In the genomic region with DNA sequence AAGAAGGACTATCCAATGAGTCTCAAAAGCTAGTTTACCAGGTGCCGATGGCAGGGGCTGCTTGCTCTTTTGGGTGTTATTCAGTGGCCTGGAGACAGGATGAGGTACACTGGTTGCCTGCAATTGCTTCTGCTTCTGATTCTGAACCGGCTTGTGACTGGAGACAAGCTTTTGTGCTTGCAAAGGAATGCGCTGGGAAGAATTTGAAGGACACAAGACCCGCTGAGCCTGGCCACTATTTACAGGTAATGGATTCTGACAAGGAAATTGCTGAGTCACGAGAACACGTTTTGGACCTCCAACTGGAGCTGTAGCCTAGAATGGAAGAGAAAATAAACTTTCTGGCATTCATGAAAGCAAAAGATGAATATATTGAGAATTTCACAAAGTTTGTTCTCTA, we compare ENCODE assay signal across 19 cellular contexts. TPM values are rescaled to one million over a fixed set of nuclear protein-coding genes. Genes with fewer than 3 reads are reported as not detected.
"Had no signal": no experiment of that assay in that cellular context is flagged by ENCODE, and none has a peak within 500 bp of the region (broad histone marks: within the 10 kb centered on the region; RNA-seq: fewer than 3 reads in every experiment).

No MANE protein-coding gene starts in this region.

- H3K27ac Mint-ChIP-seq: activated naive CD4-positive, alpha-beta T cell treated with anti-CD3 and anti-CD28 coated beads, Interleukin-2, amount 50 U/mL, for 24 hours had no signal

- H3K27me3 Mint-ChIP-seq: activated CD4-positive, alpha-beta T cell treated with anti-CD3 and anti-CD28 coated beads, Interleukin-2, amount 10 ng/mL, durations not matched to agents 24 days and 14 days; activated naive CD4-positive, alpha-beta T cell treated with anti-CD3 and anti-CD28 coated beads, Interleukin-2, amount 50 U/mL, for 24 hours had no signal

- H3K36me3 Mint-ChIP-seq: activated naive CD4-positive, alpha-beta T cell treated with anti-CD3 and anti-CD28 coated beads, Interleukin-2, amount 50 U/mL, for 24 hours had no signal

- H3K9me3 Mint-ChIP-seq: activated CD4-positive, alpha-beta T cell treated with anti-CD3 and anti-CD28 coated beads, Interleukin-2, amount 10 ng/mL, durations not matched to agents 24 days and 14 days; activated naive CD4-positive, alpha-beta T cell treated with anti-CD3 and anti-CD28 coated beads, Interleukin-2, amount 50 U/mL, for 24 hours; activated T-cell treated with anti-CD3 and anti-CD28 coated beads, Interleukin-2, amount 50 U/mL, for 4 hours had no signal

- H3K9me3 ChIP-seq: ascending aorta, breast epithelium, gastroesophageal sphincter, heart right ventricle, left ventricle myocardium inferior, psoas muscle, stomach, testis, upper lobe of left lung had no signal

- H3K4me1 Mint-ChIP-seq: activated naive CD4-positive, alpha-beta T cell treated with anti-CD3 and anti-CD28 coated beads, Interleukin-2, amount 50 U/mL, for 24 hours had no signal

- H3K4me3 ChIP-seq: ascending aorta, breast epithelium, gastroesophageal sphincter, heart right ventricle, left ventricle myocardium inferior, psoas muscle, skin epidermis, stomach, testis, upper lobe of left lung had no signal

- ATAC-seq: activated T-cell treated with anti-CD3 and anti-CD28 coated beads, Interleukin-2, amount 50 U/mL, for 4 hours; gastroesophageal sphincter; heart right ventricle; psoas muscle; right cardiac atrium had no signal

- H3K27me3 ChIP-seq: ascending aorta, breast epithelium, gastroesophageal sphincter, heart right ventricle, stomach, testis, upper lobe of left lung had no signal

- H3K36me3 ChIP-seq: ascending aorta, breast epithelium, left ventricle myocardium inferior had no signal

- DNase-seq: activated CD4-positive, alpha-beta T cell treated with anti-CD3 and anti-CD28 coated beads, Interleukin-2, amount 10 ng/mL, durations not matched to agents 24 days and 14 days; activated CD8-positive, alpha-beta memory T cell treated with anti-CD3 and anti-CD28 coated beads, Interleukin-2, amount 50 U/mL, for 4 hours; activated T-cell treated with anti-CD3 and anti-CD28 coated beads, Interleukin-2, amount 50 U/mL, for 4 hours; cortex of kidney; heart right ventricle; left ventricle myocardium inferior; psoas muscle; right cardiac atrium; stomach; T1000; testis; upper lobe of left lung had no signal

- H3K27ac ChIP-seq: ascending aorta, breast epithelium, gastroesophageal sphincter, heart right ventricle, left ventricle myocardium inferior, psoas muscle, skin epidermis, stomach, testis, upper lobe of left lung had no signal

- H3K4me3 Mint-ChIP-seq: activated CD4-positive, alpha-beta T cell treated with anti-CD3 and anti-CD28 coated beads, Interleukin-2, amount 10 ng/mL, durations not matched to agents 24 days and 14 days; activated naive CD4-positive, alpha-beta T cell treated with anti-CD3 and anti-CD28 coated beads, Interleukin-2, amount 50 U/mL, for 24 hours; activated T-cell treated with anti-CD3 and anti-CD28 coated beads, Interleukin-2, amount 50 U/mL, for 4 hours had no signal

RNA-seq across cellular contexts. Expression of a gene that starts 5.8 kb away (rescaled TPM):
- total RNA-seq: ascending aorta had no signal

RNA-seq across cellular contexts. Expression of a gene that starts 25.8 kb away (rescaled TPM):
- total RNA-seq: kidney epithelial cell, osteocyte had no signal
